Comparison of ENCODE assay signal across 28 cellular contexts in genomic region chr2:205347899-205348298, GRCh38.
"Had no signal": no experiment of that assay in that cellular context is flagged by ENCODE, and none has a peak within 500 bp of the region (broad histone marks: within the 10 kb centered on the region; RNA-seq: fewer than 3 reads in every experiment).

No MANE protein-coding gene starts in this region.

- H3K79me2 ChIP-seq: parathyroid adenoma had no signal

- H3K9me3 ChIP-seq: heart left ventricle, left lung, right atrium auricular region, stomach, thyroid gland, upper lobe of left lung had no signal

- H2AFZ ChIP-seq: parathyroid adenoma had no signal

- H3K4me1 Mint-ChIP-seq: T-cell had no signal

- H3K9ac ChIP-seq: parathyroid adenoma had no signal

- H3K27ac ChIP-seq: brain microvascular endothelial cell, coronary artery, dorsolateral prefrontal cortex, foreskin keratinocyte, heart left ventricle, left lung, parathyroid adenoma, right atrium auricular region, stomach, thyroid gland, upper lobe of left lung, VCaP had no signal

- ATAC-seq: activated CD4-positive, CD25-positive, alpha-beta regulatory T cell treated with anti-CD3 and anti-CD28 coated beads, Interleukin-2, amount 50 U/mL, for 24 hours; foreskin keratinocyte; heart left ventricle; left lung; stimulated activated naive B cell treated with anti-CD40 and anti-IgM and Interleukin-4, amounts not matched to agents 10 μg/mL and 1 μg/mL and 100 μg/mL, for 72 hours; T-cell had no signal

- H3K4me1 ChIP-seq: foreskin keratinocyte, heart left ventricle, left lung, parathyroid adenoma, right atrium auricular region, thyroid gland, upper lobe of left lung had no signal

- DNase-seq: activated CD4-positive, alpha-beta T cell treated with anti-CD3 and anti-CD28 coated beads for 48 hours; activated CD4-positive, alpha-beta T cell treated with anti-CD3 and anti-CD28 coated beads, Interleukin-2, amount 50 U/mL, for 48 hours; activated CD8-positive, alpha-beta memory T cell treated with anti-CD3 and anti-CD28 coated beads for 24 hours; activated effector memory CD4-positive, alpha-beta T cell treated with Interleukin-2 at 50 U/mL for 16 hours; activated naive CD4-positive, alpha-beta T cell treated with Interleukin-2 at 50 U/mL for 16 hours; brain microvascular endothelial cell; dorsolateral prefrontal cortex; effector memory CD4-positive, alpha-beta T cell; foreskin keratinocyte; heart left ventricle; hypothalamus; left lung; naive B cell; nucleus accumbens; stimulated activated CD4-positive, alpha-beta T cell treated with anti-CD3 and anti-CD28 coated beads, Interleukin-15, amount 100 ng/mL, for 24 hours; stimulated activated CD4-positive, alpha-beta T cell treated with anti-CD3 and anti-CD28 coated beads, Interleukin-2, amount 100 ng/mL, for 24 hours; stimulated activated naive B cell treated with anti-CD40 and anti-IgM and Interleukin-4, amounts not matched to agents 10 μg/mL and 1 μg/mL and 100 μg/mL, for 72 hours; stomach; T-cell; thyroid gland; upper lobe of left lung had no signal

- H3K36me3 Mint-ChIP-seq: naive B cell; stimulated activated naive B cell treated with anti-CD40 and anti-IgM and Interleukin-4, amounts not matched to agents 10 μg/mL and 1 μg/mL and 100 μg/mL, for 72 hours had no signal

- H3K4me3 ChIP-seq: coronary artery, dorsolateral prefrontal cortex, heart left ventricle, left lung, lung, right atrium auricular region, stomach, thyroid gland, upper lobe of left lung had no signal

- H3K4me3 Mint-ChIP-seq: activated naive CD8-positive, alpha-beta T cell; naive B cell; stimulated activated naive B cell treated with anti-CD40 and anti-IgM and Interleukin-4, amounts not matched to agents 10 μg/mL and 1 μg/mL and 100 μg/mL, for 72 hours; T-cell had no signal

- H3K27ac Mint-ChIP-seq: activated naive CD8-positive, alpha-beta T cell; naive B cell; stimulated activated naive B cell treated with anti-CD40 and anti-IgM and Interleukin-4, amounts not matched to agents 10 μg/mL and 1 μg/mL and 100 μg/mL, for 72 hours; T-cell had no signal

- H3K36me3 ChIP-seq: brain microvascular endothelial cell, heart left ventricle, left lung, right atrium auricular region, stomach, thyroid gland, upper lobe of left lung had no signal

- H3K27me3 Mint-ChIP-seq: activated naive CD8-positive, alpha-beta T cell had no signal

- H3K9me3 Mint-ChIP-seq: stimulated activated naive B cell treated with anti-CD40 and anti-IgM and Interleukin-4, amounts not matched to agents 10 μg/mL and 1 μg/mL and 100 μg/mL, for 72 hours had no signal

- H3K27me3 ChIP-seq: brain microvascular endothelial cell, dorsolateral prefrontal cortex, foreskin keratinocyte, heart left ventricle, left lung, right atrium auricular region, stomach, thyroid gland, upper lobe of left lung had no signal
